Comparison of ENCODE assay signal across 9 cellular contexts in genomic region chr3:94401466-94401865, GRCh38.
"Had no signal": no experiment of that assay in that cellular context is flagged by ENCODE, and none has a peak within 500 bp of the region (broad histone marks: within the 10 kb centered on the region; RNA-seq: fewer than 3 reads in every experiment).

No MANE protein-coding gene starts in this region.

- H3K9me3 ChIP-seq: HAP-1 had no signal

- H3K36me3 ChIP-seq: HAP-1 had no signal

- ATAC-seq: GM23338, HCT116 had no signal

- H3K4me1 ChIP-seq: HAP-1 had no signal

- H3K4me3 ChIP-seq: GM23248, GM23338, HAP-1 had no signal

- DNase-seq: GM23248, GOT3, H7, H9, HCEC 1CT, HFFc6 had no signal
